ENCODE assay signal across 17 cellular contexts in the genomic region with DNA sequence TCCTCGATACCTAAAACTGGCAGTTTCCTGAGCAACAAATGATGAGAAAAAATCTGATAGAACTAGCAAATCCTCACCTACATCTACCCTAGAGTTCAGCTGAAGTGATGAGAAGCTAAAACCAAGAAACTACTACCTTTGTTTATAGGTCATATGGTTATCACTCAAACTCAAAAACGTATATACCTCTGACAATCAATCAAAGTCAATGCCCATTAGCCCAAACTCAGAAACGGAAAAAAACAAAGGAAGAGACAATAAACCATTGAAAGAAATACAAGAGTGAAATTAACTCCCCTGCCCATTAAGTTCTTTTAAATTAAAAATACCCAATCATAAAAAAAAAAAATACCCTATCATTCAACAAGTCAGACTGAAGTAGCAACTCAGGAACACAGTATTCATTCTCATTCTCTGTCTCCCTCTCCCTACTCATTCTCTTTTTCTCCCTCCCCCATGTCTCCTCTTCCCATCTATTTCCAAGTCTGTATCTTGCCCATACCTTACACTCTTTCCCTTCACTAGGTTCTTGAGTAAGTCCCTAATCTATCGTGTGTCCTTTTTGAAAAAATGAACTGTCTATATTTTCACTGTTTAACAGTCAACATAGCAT. TPM values are rescaled to one million over a fixed set of nuclear protein-coding genes. Genes with fewer than 3 reads are reported as not detected.
DNase-seq lines count a peak whose midpoint lies in the region; ATAC-seq, FAIRE-seq and TF ChIP-seq lines count a peak whose summit lies in the region.
"Had no signal": no experiment of that assay in that cellular context is flagged by ENCODE, and none has a peak within 500 bp of the region (broad histone marks: within the 10 kb centered on the region; RNA-seq: fewer than 3 reads in every experiment).

No MANE protein-coding gene starts in this region.

- H3K9ac ChIP-seq in H9 (ENCODE audit: extremely low read depth, insufficient read length, low read length) = no peak overlapping the region
- H3K9ac ChIP-seq in K562 (ENCODE audit: insufficient read depth in 1 of 2, low read depth in 2 of 2, low read length in 2 of 2) = no peak overlapping the region; a peak in 1 of 4 replicates

- ATAC-seq in K562 = peak; percentile 15
- no peak for ATAC-seq in GM21619 (IDR thresholded peaks at IDR 0.05; ENCODE audit: unreplicated experiment)
- ATAC-seq: GM12878, HCT116 had no signal

- POLR2A ChIA-PET in K562 (lab: Yijun Ruan, JAX) = interaction anchor here (0.7 to 3.1 kb wide), 4 partner anchors 11 to 26 kb away, joined by 3 to 39 read pairs (median 3); no protein-coding TSS in a partner anchor

- H3K9me3 Mint-ChIP-seq in H9 (no peaks in the 10 kb centered on the region), osteocyte (ENCODE audit: unreplicated experiment) (no peaks in the 10 kb centered on the region)
- H3K9me3 Mint-ChIP-seq: CD4-positive, alpha-beta T cell had no signal

- H4K5ac ChIP-seq in H9 (ENCODE audit: insufficient read length, low read depth, low read length) = no peak overlapping the region

- H3K9me1 ChIP-seq in K562 (ENCODE audit: control insufficient read depth, insufficient read depth, low read length) = no peaks in the 10 kb centered on the region

- intact Hi-C loops in K562 (cut with micrococcal nuclease) = loop anchor here (5.0 to 10.0 kb wide), 3 partner anchors 49 to 367 kb away; partner anchors contain the start of gene COQ8A

- H3K79me1 ChIP-seq in H9 (ENCODE audit: insufficient read depth, low read depth, low read length, poor library complexity, severe bottlenecking) = peaks cover under 1% of the 10 kb centered on the region

- CTCF ChIA-PET in K562 (lab: Yijun Ruan, JAX; ENCODE audit: low intra/inter-chr PET ratio) = no interaction called here

- H2BK15ac ChIP-seq in H9 (ENCODE audit: low read depth, low read length) = no peak overlapping the region

- FAIRE-seq in D721Med (lab: Jason Lieb, UNC) (peak; percentile 60), K562 (lab: Jason Lieb, UNC) (no peak)
- FAIRE-seq: GM12878, GM18507 had no signal

- no peak overlapping the region for H3K56ac ChIP-seq in H9 (ENCODE audit: insufficient read length, low read depth, low read length)

- H3K4me1 ChIP-seq in H9 (ENCODE audit: insufficient read depth, low read length) (peaks cover 4% of the 10 kb centered on the region; the same call in 1 of the 2 replicates), K562 (replicated peaks in 1 of 2; ENCODE audit: control insufficient read depth in 2 of 2, insufficient read depth in 2 of 2, low read length in 2 of 2) (peaks cover 7 to 32% of the 10 kb centered on the region in 2 experiments)

- no CpG with 5 or more reads among the region's 4 CpGs for WGBS in H9 (ENCODE audit: extremely low coverage, insufficient read length, low lambda C conversion rate)
- WGBS in K562 (ENCODE audit: insufficient coverage, low coverage, missing lambda C conversion rate) = 22% methylated on average over 4 of the region's 4 CpGs

- H3K36me3 ChIP-seq in K562 (ENCODE audit: control insufficient read depth, insufficient read depth, low read length) = peaks cover 25% of the 10 kb centered on the region; the same call in 1 of the 3 replicates

- H3K27ac Mint-ChIP-seq in H9 (peak overlapping the region in 1 of 3 experiments; percentile 0; a peak in 2 of 7 replicates), osteocyte (ENCODE audit: unreplicated experiment) (peak overlapping the region; percentile 56)
- H3K27ac Mint-ChIP-seq: B cell; CD4-positive, alpha-beta T cell had no signal

- no peaks in the 10 kb centered on the region for H4K20me1 ChIP-seq in H9 (ENCODE audit: control insufficient read depth, insufficient read depth, insufficient read length)
- H4K20me1 ChIP-seq in K562 (replicated peaks; ENCODE audit: control insufficient read depth, insufficient read depth, low read length) = no peaks in the 10 kb centered on the region; the same call in 1 of the 2 replicates

- H3K27ac ChIP-seq in H9 (ENCODE audit: insufficient read length, low read depth, low read length) (no peak overlapping the region), K562 (ENCODE audit: extremely low read depth, low read depth, low read length) (peak overlapping the region; percentile 5; the same call in 1 of the 3 replicates)

- in situ Hi-C loops in K562 (cut with MboI) = no loop called here

- TF ChIP-seq RAD21 in K562 (CRISPR knock-in tag; conservative IDR thresholded peaks at IDR 0.05 in 1 of 2, IDR thresholded peaks at IDR 0.05 in 1 of 2) = no peak

- no peak overlapping the region for H2AFZ ChIP-seq in H9 (ENCODE audit: low read length)
- no peak overlapping the region for H2AFZ ChIP-seq in K562 (ENCODE audit: low read depth, low read length)

- no peak overlapping the region for H2BK120ac ChIP-seq in H9 (ENCODE audit: low read depth, low read length, poor library complexity, severe bottlenecking)

- no peak for TF ChIP-seq EP300 in K562 (IDR thresholded peaks at IDR 0.05; ENCODE audit: low read length)

- H4K91ac ChIP-seq in H9 (ENCODE audit: insufficient read length, low read depth, low read length) = no peak overlapping the region

- H3K9me3 ChIP-seq in H9 (ENCODE audit: control insufficient read depth, low read depth, low read length) (no peaks in the 10 kb centered on the region), K562 (replicated peaks; ENCODE audit: control insufficient read depth, insufficient read depth, low read depth, low read length) (no peaks in the 10 kb centered on the region)

- no peak overlapping the region for H3K23ac ChIP-seq in H9 (ENCODE audit: insufficient read length, low read depth, low read length)

- no peaks in the 10 kb centered on the region for H3K27me3 Mint-ChIP-seq in H9 (ENCODE audit: low read depth)
- no peaks in the 10 kb centered on the region for H3K27me3 Mint-ChIP-seq in osteocyte (ENCODE audit: unreplicated experiment)

- no peak overlapping the region for H4K8ac ChIP-seq in H9 (replicated peaks; ENCODE audit: insufficient read length, low read depth, low read length)

- peaks cover 0 to 4% (median 0%) of the 10 kb centered on the region in 3 experiments; a peak in 2 of 7 replicates for H3K36me3 Mint-ChIP-seq in H9 (ENCODE audit: insufficient read depth in 1 of 3, low read depth in 3 of 3)
- peaks cover 15% of the 10 kb centered on the region for H3K36me3 Mint-ChIP-seq in osteocyte (ENCODE audit: unreplicated experiment)

- H3K4me3 ChIP-seq in K562 = no peak overlapping the region
- H3K4me3 ChIP-seq: GM12878 had no signal

- peak overlapping the region; percentile 41 for H2BK5ac ChIP-seq in H9 (ENCODE audit: insufficient read length, low read length)

- 0 out of 2 replicates have a peak, but pooled peaks have one; percentile 8 for TF ChIP-seq POLR2A in K562 (conservative IDR thresholded peaks at IDR 0.05)

- H3T11ph ChIP-seq in H9 (ENCODE audit: low read length) = no peak overlapping the region

- H3K79me2 ChIP-seq in H9 (ENCODE audit: insufficient read depth, low read length) = peaks cover 31% of the 10 kb centered on the region; the same call in 1 of the 2 replicates
- peaks cover 100% of the 10 kb centered on the region for H3K79me2 ChIP-seq in K562 (ENCODE audit: control insufficient read depth, insufficient read depth, low read length)

- H3K27me3 ChIP-seq in H9 (ENCODE audit: insufficient read depth, low read length) (no peaks in the 10 kb centered on the region), K562 (ENCODE audit: control insufficient read depth in 2 of 2, insufficient read depth in 2 of 2, low read length in 2 of 2) (no peaks in the 10 kb centered on the region)

- no TSS peak for BruUV-seq in K562 (replicated peaks; lab: Mats Ljungman, UMichigan)

- no peak overlapping the region for H3K14ac ChIP-seq in H9 (ENCODE audit: insufficient read depth, low read length)

- no peak overlapping the region for H2BK12ac ChIP-seq in H9 (ENCODE audit: insufficient read length, low read depth, low read length)

- no peak for DNase-seq in D721Med (ENCODE audit: insufficient read length, low spot score)
- no peak for DNase-seq in H9
- no peak for DNase-seq in K562 (ENCODE audit: extremely low read depth in 1 of 4, low spot score in 3 of 4)
- no peak for DNase-seq in osteocyte (ENCODE audit: extremely low spot score, unreplicated experiment)
- DNase-seq in MV-4-11 (lab: John Stamatoyannopoulos, UW) = no peak
- DNase-seq in NCI-H526 (lab: John Stamatoyannopoulos, UW) = no peak
- DNase-seq: C1 segment of cervical spinal cord; Calu3; CD4-positive, alpha-beta T cell; DMS79; GOT3; Karpas-422 had no signal

- no peak overlapping the region for H2AK5ac ChIP-seq in H9 (ENCODE audit: insufficient read length, low read length)

- H3K18ac ChIP-seq in H9 (ENCODE audit: insufficient read length, low read depth, low read length) = no peak overlapping the region

- H3K4ac ChIP-seq in H9 (ENCODE audit: low read depth, low read length) = no peak overlapping the region

- peaks cover 27 to 39% of the 10 kb centered on the region in 2 experiments for H3K4me1 Mint-ChIP-seq in H9
- peaks cover 45% of the 10 kb centered on the region for H3K4me1 Mint-ChIP-seq in osteocyte (ENCODE audit: unreplicated experiment)
- H3K4me1 Mint-ChIP-seq: B cell had no signal

- no peak overlapping the region for H3K4me3 Mint-ChIP-seq in H9
- peak overlapping the region; percentile 12 for H3K4me3 Mint-ChIP-seq in osteocyte (ENCODE audit: unreplicated experiment)
- H3K4me3 Mint-ChIP-seq: B cell; CD4-positive, alpha-beta T cell had no signal

- no peak overlapping the region for H2BK20ac ChIP-seq in H9 (ENCODE audit: low read depth, low read length, poor library complexity, severe bottlenecking)

- no peak overlapping the region for H3K4me2 ChIP-seq in H9 (ENCODE audit: insufficient read depth, insufficient read length, low read length)
- H3K4me2 ChIP-seq in K562 (ENCODE audit: insufficient read depth, low read length) = peak overlapping the region; percentile 51

- no peaks in the 10 kb centered on the region for H3K23me2 ChIP-seq in H9 (ENCODE audit: insufficient read length, low read depth, low read length, poor library complexity, severe bottlenecking)

- TF ChIP-seq CTCF in D721Med (IDR thresholded peaks at IDR 0.05; ENCODE audit: insufficient read depth, missing control alignments) (no peak), H9 (conservative IDR thresholded peaks at IDR 0.05) (no peak), K562 (IDR thresholded peaks at IDR 0.05 in 2 of 3, conservative IDR thresholded peaks at IDR 0.05 in 1 of 3; ENCODE audit: insufficient read depth in 2 of 3, low read depth in 1 of 3, low read length in 3 of 3) (no peak), osteocyte (IDR thresholded peaks at IDR 0.05) (no peak)

RNA-seq across cellular contexts. Expression of gene CDC42BPA, which starts 6.8 kb away (rescaled TPM):
- 30.1 and 30.8 TPM in 2 replicates for total RNA-seq in H9 (2021)
- 57.9 and 301 TPM in 2 replicates for total RNA-seq in K562 (2011; cell fraction: chromatin; rRNA removed; ENCODE audit: low replicate concordance)
- total RNA-seq in K562 (2011; cell fraction: nucleolus; rRNA removed) = 30.5 and 47.2 TPM in 2 replicates
- 88.9 and 189 TPM in 2 replicates for total RNA-seq in K562 (2011; cell fraction: nucleoplasm; rRNA removed)
- total RNA-seq in K562 (2014; rRNA removed) = 41.1 and 57.4 TPM in 2 replicates
- total RNA-seq in K562 (2014; rRNA removed; fragmentation: Illumina TruSeq; extraction: Trizol) = 69.8 and 76.9 TPM in 2 replicates
- 73.9 and 77.5 TPM in 2 replicates for total RNA-seq in K562 (2015; rRNA removed; fragmentation: Illumina TruSeq; extraction: Trizol)
- total RNA-seq in K562 (2021) = 49.8 and 54.9 TPM in 2 replicates
- 27.7 and 44.1 TPM in 2 replicates for polyA plus RNA-seq in K562 (2011; rRNA removed)
- 16.9 and 17.7 TPM in 2 replicates for polyA plus RNA-seq in K562 (2011; cell fraction: cytosol; rRNA removed)
- 29.4 and 39.0 TPM in 2 replicates for polyA plus RNA-seq in K562 (2011; cell fraction: nucleus; rRNA removed)
- 25.7 and 29.0 TPM in 2 replicates for polyA plus RNA-seq in K562 (2012)
- polyA plus RNA-seq in K562 (2014; fragmentation: Illumina TruSeq; extraction: Trizol) = 31.6 and 34.5 TPM in 2 replicates
- polyA plus RNA-seq in K562 (2014; fragmentation: Nextera tagmentation; extraction: Ambion mirVana) = 10 to 100 TPM in 1 of 2 experiments, 1 to 10 TPM in 1; 8.0 to 52.1 TPM
- 27.0 and 27.4 TPM in 2 replicates for polyA plus RNA-seq in K562 (2014; rRNA removed)
- 164 and 196 TPM in 2 replicates for polyA minus RNA-seq in K562 (2011; rRNA and poly(A)+ RNA removed)
- 34.5 and 62.7 TPM in 2 replicates for polyA minus RNA-seq in K562 (2011; cell fraction: cytosol; rRNA and poly(A)+ RNA removed)
- polyA minus RNA-seq in K562 (2011; cell fraction: nucleus; rRNA and poly(A)+ RNA removed) = 138 and 164 TPM in 2 replicates
- total RNA-seq in osteocyte = 92.8 and 95.7 TPM in 2 replicates
